10 cellular contexts compared by ENCODE assay signal in the genomic region with DNA sequence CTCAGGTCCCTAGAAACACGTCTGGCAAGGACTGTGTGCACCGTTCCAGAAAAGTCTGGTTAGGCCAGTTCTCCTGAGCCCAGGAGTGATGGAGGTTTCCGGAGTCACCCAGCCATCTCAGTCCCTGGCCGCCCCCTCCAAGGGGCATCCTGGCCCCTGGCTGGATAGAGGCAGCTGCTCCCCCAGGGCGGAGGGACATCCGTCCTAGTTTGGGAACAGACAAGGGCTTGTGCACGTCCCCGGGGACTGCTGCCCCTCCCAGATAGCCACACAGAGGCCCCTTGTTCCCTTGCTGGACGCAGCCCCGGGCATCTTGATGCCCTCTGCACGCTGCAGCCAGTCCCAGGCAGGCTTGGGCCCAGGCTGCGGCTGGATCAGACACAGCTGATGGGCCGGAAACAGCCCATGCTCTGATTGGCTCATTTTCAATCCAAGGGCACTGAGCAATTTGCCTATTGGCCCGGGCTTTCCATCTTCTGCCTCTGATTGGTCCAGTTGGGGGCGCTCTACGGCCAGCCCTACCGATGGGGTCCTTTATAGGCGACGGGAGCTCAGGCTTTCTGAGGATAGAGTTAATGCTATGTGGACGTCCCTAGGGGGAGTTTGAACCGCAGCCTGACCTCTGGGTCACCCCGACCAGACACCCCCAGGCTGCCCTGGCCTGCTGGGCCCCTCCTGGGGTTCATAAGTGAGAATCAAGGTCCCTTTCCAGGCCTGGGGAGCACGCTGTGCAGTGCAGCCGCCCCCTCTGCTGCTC. TPM values are rescaled to one million over a fixed set of nuclear protein-coding genes. Genes with fewer than 3 reads are reported as not detected.
DNase-seq lines count a peak whose midpoint lies in the region; FAIRE-seq and TF ChIP-seq lines count a peak whose summit lies in the region.
"Had no signal": no experiment of that assay in that cellular context is flagged by ENCODE, and none has a peak within 500 bp of the region (broad histone marks: within the 10 kb centered on the region; RNA-seq: fewer than 3 reads in every experiment).

No MANE protein-coding gene starts in this region.

- H2BK20ac ChIP-seq in H9 (ENCODE audit: low read depth, low read length, poor library complexity, severe bottlenecking), result no peak overlapping the region

- no peaks in the 10 kb centered on the region; the same call in none of the 2 replicates for H3K27me3 Mint-ChIP-seq in H9 (ENCODE audit: low read depth)
- H3K27me3 Mint-ChIP-seq: activated naive CD8-positive, alpha-beta T cell treated with anti-CD3 and anti-CD28 coated beads, Interleukin-2, amount 10 ng/mL, durations not matched to agents 7 days and 5 days had no signal

- H2BK12ac ChIP-seq in H9 (ENCODE audit: insufficient read length, low read depth, low read length), result no peak overlapping the region

- peaks cover 8 to 16% of the 10 kb centered on the region in 2 experiments for H3K4me1 Mint-ChIP-seq in H9

- no peaks in the 10 kb centered on the region for H3K9me3 ChIP-seq in H9 (ENCODE audit: control insufficient read depth, low read depth, low read length)
- no peaks in the 10 kb centered on the region for H3K9me3 ChIP-seq in kidney (ENCODE audit: control insufficient read depth in 1 of 2, low read length in 2 of 2)
- no peaks in the 10 kb centered on the region for H3K9me3 ChIP-seq in stomach smooth muscle (ENCODE audit: control insufficient read depth in 2 of 2, low read length in 2 of 2)

- H3K4me1 ChIP-seq in H9 (ENCODE audit: insufficient read depth, low read length) (no peaks in the 10 kb centered on the region), kidney (ENCODE audit: control insufficient read depth in 1 of 2, insufficient read depth in 1 of 2, low read depth in 1 of 2, low read length in 2 of 2) (peaks cover 0 to 3% of the 10 kb centered on the region in 2 donors), stomach smooth muscle (ENCODE audit: control insufficient read depth, insufficient read depth, low read length) (peaks cover 26% of the 10 kb centered on the region)

- no peak overlapping the region for H3T11ph ChIP-seq in H9 (ENCODE audit: low read length)

- no peak overlapping the region for H4K91ac ChIP-seq in H9 (ENCODE audit: insufficient read length, low read depth, low read length)

- H2BK5ac ChIP-seq in H9 (ENCODE audit: insufficient read length, low read length), result no peak overlapping the region

- H2AK5ac ChIP-seq in H9 (ENCODE audit: insufficient read length, low read length), result no peak overlapping the region

- H2BK120ac ChIP-seq in H9 (ENCODE audit: low read depth, low read length, poor library complexity, severe bottlenecking), result no peak overlapping the region

- H3K36me3 ChIP-seq in kidney (ENCODE audit: control insufficient read depth in 1 of 2, insufficient read depth in 2 of 2, low read length in 2 of 2) (no peaks in the 10 kb centered on the region), stomach smooth muscle (ENCODE audit: control insufficient read depth in 2 of 2, insufficient read depth in 2 of 2, low read length in 2 of 2) (peaks cover 0 to 4% of the 10 kb centered on the region in 2 donors)

- no peak for FAIRE-seq in kidney (lab: Jason Lieb, UNC)

- no peaks in the 10 kb centered on the region for H3K9me3 Mint-ChIP-seq in H9
- H3K9me3 Mint-ChIP-seq: activated naive CD8-positive, alpha-beta T cell treated with anti-CD3 and anti-CD28 coated beads, Interleukin-2, amount 10 ng/mL, durations not matched to agents 7 days and 5 days had no signal

- no CpG with 5 or more reads among the region's 24 CpGs for WGBS in H9 (ENCODE audit: extremely low coverage, insufficient read length, low lambda C conversion rate)

- H2BK15ac ChIP-seq in H9 (ENCODE audit: low read depth, low read length), result no peak overlapping the region

- no peak overlapping the region for H3K56ac ChIP-seq in H9 (ENCODE audit: insufficient read length, low read depth, low read length)

- no peaks in the 10 kb centered on the region for H4K20me1 ChIP-seq in H9 (ENCODE audit: control insufficient read depth, insufficient read depth, insufficient read length)

- H3K27me3 ChIP-seq in H9 (ENCODE audit: insufficient read depth, low read length), result no peaks in the 10 kb centered on the region
- no peaks in the 10 kb centered on the region for H3K27me3 ChIP-seq in stomach smooth muscle (ENCODE audit: control insufficient read depth in 1 of 2, insufficient read depth in 2 of 2, low read length in 2 of 2)

- H4K5ac ChIP-seq in H9 (ENCODE audit: insufficient read length, low read depth, low read length), result no peak overlapping the region

- no peaks in the 10 kb centered on the region for H3K79me1 ChIP-seq in H9 (ENCODE audit: insufficient read depth, low read depth, low read length, poor library complexity, severe bottlenecking)

- DNase-seq in H9 (peak; percentile 55), cardiac fibroblast (ENCODE audit: low read depth in 2 of 2) (peak in 1 of 2 donors; percentile 63), kidney (peak; percentile 79), NCI-H1105 treated with DMSO at 0.1 percent for 48 hours (lab: John Stamatoyannopoulos, UW) (no peak), activated gamma-delta T cell treated with Interleukin-2 at 50 U/mL for 16 hours (no peak), NCI-H1092 (lab: John Stamatoyannopoulos, UW) (no peak)
- DNase-seq in activated effector memory CD4-positive, alpha-beta T cell treated with Interleukin-2 at 50 U/mL for 16 hours, result no peak
- DNase-seq: activated naive CD8-positive, alpha-beta T cell treated with anti-CD3 and anti-CD28 coated beads, Interleukin-2, amount 10 ng/mL, durations not matched to agents 7 days and 5 days had no signal

- H3K9ac ChIP-seq in H9 (ENCODE audit: extremely low read depth, insufficient read length, low read length) (no peak overlapping the region), kidney (ENCODE audit: low read length in 2 of 2) (peak overlapping the region in 1 of 2 donors; percentile 12), stomach smooth muscle (ENCODE audit: low read length in 2 of 2) (no peak overlapping the region)

- H3K23ac ChIP-seq in H9 (ENCODE audit: insufficient read length, low read depth, low read length), result no peak overlapping the region

- H3K4me2 ChIP-seq in H9 (ENCODE audit: insufficient read depth, insufficient read length, low read length), result no peak overlapping the region

- no peak overlapping the region for H3K27ac ChIP-seq in H9 (ENCODE audit: insufficient read length, low read depth, low read length)
- H3K27ac ChIP-seq in kidney (ENCODE audit: low read depth in 2 of 2, low read length in 2 of 2), result peak overlapping the region; percentile 71 to 77
- peak overlapping the region; percentile 55 for H3K27ac ChIP-seq in stomach smooth muscle (ENCODE audit: low read length)

- intact Hi-C loops in kidney (cut with DNase I), result no loop called here

- peaks cover 13% of the 10 kb centered on the region for H3K23me2 ChIP-seq in H9 (ENCODE audit: insufficient read length, low read depth, low read length, poor library complexity, severe bottlenecking)

- peaks cover 3 to 12% (median 7%) of the 10 kb centered on the region in 3 experiments; a peak in 6 of 7 replicates for H3K36me3 Mint-ChIP-seq in H9 (ENCODE audit: insufficient read depth in 1 of 3, low read depth in 3 of 3)

- H4K8ac ChIP-seq in H9 (replicated peaks; ENCODE audit: insufficient read length, low read depth, low read length), result no peak overlapping the region

- no peak overlapping the region for H2AFZ ChIP-seq in H9 (ENCODE audit: low read length)

- H3K18ac ChIP-seq in H9 (ENCODE audit: insufficient read length, low read depth, low read length), result no peak overlapping the region

- H3K4me3 Mint-ChIP-seq in H9, result no peak overlapping the region
- H3K4me3 Mint-ChIP-seq: activated naive CD8-positive, alpha-beta T cell treated with anti-CD3 and anti-CD28 coated beads, Interleukin-2, amount 10 ng/mL, durations not matched to agents 7 days and 5 days had no signal

- no peak overlapping the region for H3K27ac Mint-ChIP-seq in H9
- H3K27ac Mint-ChIP-seq: activated naive CD8-positive, alpha-beta T cell treated with anti-CD3 and anti-CD28 coated beads, Interleukin-2, amount 10 ng/mL, durations not matched to agents 7 days and 5 days had no signal

- H3K4ac ChIP-seq in H9 (ENCODE audit: low read depth, low read length), result no peak overlapping the region

- H3K14ac ChIP-seq in H9 (ENCODE audit: insufficient read depth, low read length), result no peak overlapping the region

- H3K79me2 ChIP-seq in H9 (ENCODE audit: insufficient read depth, low read length), result no peaks in the 10 kb centered on the region

- TF ChIP-seq CTCF in H9 (conservative IDR thresholded peaks at IDR 0.05) (peak; percentile 41), cardiac fibroblast (IDR thresholded peaks at IDR 0.05; ENCODE audit: low read depth, low read length) (no peak), kidney (IDR thresholded peaks at IDR 0.05; ENCODE audit: borderline replicate concordance, extremely low read depth, insufficient read depth) (no peak)

- H3K4me3 ChIP-seq in cardiac fibroblast (replicated peaks in 1 of 2; ENCODE audit: low read depth in 2 of 2, low read length in 2 of 2) (peak overlapping the region; percentile 18 to 22), kidney (ENCODE audit: low read length in 2 of 2) (no peak overlapping the region), stomach smooth muscle (ENCODE audit: low read length in 2 of 2) (peak overlapping the region; percentile 19 to 44)

RNA-seq across cellular contexts. Expression of gene S1PR2, which starts 3.7 kb away (rescaled TPM):
- 11.5 and 12.8 TPM in 2 replicates for total RNA-seq in H9 (2021)
- 6.3 TPM for total RNA-seq in kidney
- polyA plus RNA-seq in kidney (ENCODE audit: insufficient read depth, low read depth, low replicate concordance), result 1.5 TPM

RNA-seq across cellular contexts. Expression of gene MRPL4, which starts 24.6 kb away (rescaled TPM):
- total RNA-seq in H9 (2021) (96.7 and 99.3 TPM in 2 replicates), kidney (44.8 TPM)
- 102 TPM for polyA plus RNA-seq in kidney (ENCODE audit: insufficient read depth, low read depth, low replicate concordance)

RNA-seq across cellular contexts. Expression of gene DNMT1, which starts 32.6 kb away (rescaled TPM):
- total RNA-seq in H9 (2021) (206 and 227 TPM in 2 replicates), kidney (64.6 TPM)
- polyA plus RNA-seq in kidney (ENCODE audit: insufficient read depth, low read depth, low replicate concordance), result 15.3 TPM

RNA-seq across cellular contexts. Expression of gene ICAM1, which starts 43.5 kb away (rescaled TPM):
- 2.1 and 2.3 TPM in 2 replicates for total RNA-seq in H9 (2021)
- total RNA-seq in kidney, result 50.3 TPM
- polyA plus RNA-seq in kidney (ENCODE audit: insufficient read depth, low read depth, low replicate concordance), result 16.3 TPM

RNA-seq across cellular contexts. Expression of gene ICAM4, which starts 59.4 kb away (rescaled TPM):
- total RNA-seq in H9 (2021) (1.1 TPM in 2 replicates), kidney (0.85 TPM)
- 1.1 TPM for polyA plus RNA-seq in kidney (ENCODE audit: insufficient read depth, low read depth, low replicate concordance)
- total RNA-seq: lung microvascular endothelial cell had no signal

Comparison
In these comparisons a context has a peak if more than half of its experiments do, and no peak if none do; other contexts are left out.
1. DNase-seq: peak in H9 (single experiment) and kidney (single experiment); none in NCI-H1105 treated with DMSO at 0.1 percent for 48 hours (single experiment), activated gamma-delta T cell treated with Interleukin-2 at 50 U/mL for 16 hours (single experiment), NCI-H1092 (single experiment) and activated effector memory CD4-positive, alpha-beta T cell treated with Interleukin-2 at 50 U/mL for 16 hours (single experiment).
2. H3K4me3 ChIP-seq: peak in cardiac fibroblast (2 of 2) and stomach smooth muscle (2 of 2); none in kidney (0 of 2).